In the genomic region with DNA sequence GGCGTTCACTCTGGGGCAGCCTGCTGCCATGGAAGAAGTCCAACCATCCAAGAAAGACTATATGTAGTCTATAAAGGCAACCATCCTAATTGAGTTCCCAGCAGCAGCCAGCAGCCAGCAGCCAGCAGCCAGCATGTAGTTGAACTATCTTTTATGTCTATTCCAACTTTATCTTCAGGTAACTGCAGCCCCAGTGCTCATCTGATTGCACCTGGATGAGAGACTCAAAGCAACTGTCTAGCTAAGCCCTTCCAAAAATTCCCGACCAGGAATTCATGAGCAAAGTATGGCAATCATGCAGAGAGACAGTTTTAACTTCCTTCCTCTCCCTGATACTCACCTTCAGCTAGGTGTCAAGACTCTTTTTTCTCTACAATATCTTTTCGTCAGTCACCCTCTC, we compare ENCODE assay signal across 7 cellular contexts.
"Had no signal": no experiment of that assay in that cellular context is flagged by ENCODE, and none has a peak within 500 bp of the region (broad histone marks: within the 10 kb centered on the region; RNA-seq: fewer than 3 reads in every experiment).

No MANE protein-coding gene starts in this region.

- H3K9ac ChIP-seq: GM23248 had no signal

- H3K4me3 ChIP-seq: GM23248 had no signal

- DNase-seq: GM23248, GOT3, H9, HCEC 1CT, KBM-7 had no signal

- FAIRE-seq: H54, HTR-8/SVneo had no signal

- H3K27ac ChIP-seq: GM23248 had no signal
